10 cellular contexts compared by ENCODE assay signal in the genomic region with DNA sequence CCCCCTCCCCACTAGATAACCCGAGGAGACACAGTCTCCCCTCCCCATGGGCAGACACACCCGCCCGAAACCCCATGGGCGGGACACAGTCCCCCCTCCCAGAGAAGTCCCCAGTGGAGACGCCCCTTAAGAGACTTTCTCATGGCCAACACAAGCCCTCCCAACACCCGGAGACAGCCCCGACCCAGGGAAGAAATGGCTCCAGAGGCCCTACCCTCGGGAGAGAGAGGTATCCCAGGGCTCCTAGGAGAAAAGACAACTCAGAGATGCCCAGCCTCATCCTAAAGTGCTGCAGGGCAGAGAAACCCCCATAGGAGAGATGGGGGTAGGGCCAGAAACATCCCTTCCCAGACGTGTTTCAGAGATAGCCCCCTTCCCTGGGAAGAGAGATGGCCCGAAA. TPM values are rescaled to one million over a fixed set of nuclear protein-coding genes. Genes with fewer than 3 reads are reported as not detected.
DNase-seq lines count a peak whose midpoint lies in the region; ATAC-seq, FAIRE-seq and TF ChIP-seq lines count a peak whose summit lies in the region.
"Had no signal": no experiment of that assay in that cellular context is flagged by ENCODE, and none has a peak within 500 bp of the region (broad histone marks: within the 10 kb centered on the region; RNA-seq: fewer than 3 reads in every experiment).

No MANE protein-coding gene starts in this region.

- peak overlapping the region; percentile 25 for H3K4me2 ChIP-seq in mesendoderm (ENCODE audit: low read length)

- no peaks in the 10 kb centered on the region for H3K27me3 ChIP-seq in heart left ventricle
- no peaks in the 10 kb centered on the region for H3K27me3 ChIP-seq in mesendoderm (ENCODE audit: insufficient read depth, low read length, poor library complexity)

- peaks cover 0 to 47% (median 30%) of the 10 kb centered on the region in 12 donors for H3K4me1 ChIP-seq in heart left ventricle
- peaks cover 15% of the 10 kb centered on the region for H3K4me1 ChIP-seq in mesendoderm (ENCODE audit: control insufficient read depth, low read depth, low read length)

- no peak overlapping the region for H4K5ac ChIP-seq in mesendoderm (ENCODE audit: low read length)

- no peak overlapping the region for H4K8ac ChIP-seq in mesendoderm (ENCODE audit: low read depth, low read length)

- H3K23ac ChIP-seq in mesendoderm (ENCODE audit: low read length): no peak overlapping the region

- no peaks in the 10 kb centered on the region for H3K79me1 ChIP-seq in mesendoderm (ENCODE audit: low read length)

- intact Hi-C loops in heart left ventricle (cut with DNase I): loop anchor here in 2 of 10 donors (2.0 kb wide), 1 partner anchor 24 kb away; no protein-coding TSS in a partner anchor
- intact Hi-C loops in Right ventricle myocardium superior (cut with DNase I): no loop called here

- peak overlapping the region; percentile 91 for H3K4ac ChIP-seq in mesendoderm (ENCODE audit: low read depth, low read length)

- H2BK15ac ChIP-seq in mesendoderm (replicated peaks; ENCODE audit: low read depth): no peak overlapping the region

- H3K4me3 ChIP-seq in heart left ventricle: peak overlapping the region in 11 of 12 donors; percentile 25 to 94 (median 75)
- H3K4me3 ChIP-seq in astrocyte of the spinal cord (ENCODE audit: low read depth, low read length): peak overlapping the region; percentile 60
- H3K4me3 ChIP-seq in mesendoderm (ENCODE audit: low read length): no peak overlapping the region

- TF ChIP-seq POLR2A in heart left ventricle (IDR thresholded peaks at IDR 0.05): no peak

- FAIRE-seq in urothelium cell line (lab: Jason Lieb, UNC): no peak
- FAIRE-seq: endometrium, G401.6 had no signal

- H2AK5ac ChIP-seq in mesendoderm (ENCODE audit: low read length): no peak overlapping the region

- H3K36me3 ChIP-seq in heart left ventricle (peaks cover 0 to 7% (median 0%) of the 10 kb centered on the region in 9 donors), mesendoderm (ENCODE audit: control insufficient read depth, insufficient read depth, low read length) (no peaks in the 10 kb centered on the region)

- no peak overlapping the region for H2BK5ac ChIP-seq in mesendoderm (ENCODE audit: low read length)

- peak overlapping the region; percentile 74 for H3K56ac ChIP-seq in mesendoderm (ENCODE audit: low read length)

- TF ChIP-seq CTCF in heart left ventricle (IDR thresholded peaks at IDR 0.05) (no peak), astrocyte of the spinal cord (IDR thresholded peaks at IDR 0.05; ENCODE audit: low read depth, low read length) (no peak)

- no peaks in the 10 kb centered on the region for H3K9me3 ChIP-seq in heart left ventricle

- peak overlapping the region; percentile 73 for H2BK120ac ChIP-seq in mesendoderm (ENCODE audit: low read depth, low read length)

- DNase-seq in heart left ventricle: no peak
- DNase-seq in Right ventricle myocardium superior: no peak
- DNase-seq in astrocyte of the spinal cord (ENCODE audit: low read depth, low spot score): no peak
- DNase-seq in mesendoderm: peak; percentile 70
- peak; percentile 19 for DNase-seq in urothelium cell line (ENCODE audit: low spot score)
- DNase-seq in ecto neural progenitor cell (ENCODE audit: low spot score): no peak
- DNase-seq in HT-29 (ENCODE audit: low spot score): no peak

- peak overlapping the region; percentile 72 to 99 (median 96) for H3K27ac ChIP-seq in heart left ventricle
- H3K27ac ChIP-seq in mesendoderm (ENCODE audit: low read depth, low read length): peak overlapping the region; percentile 33

- no peaks in the 10 kb centered on the region for H3K79me2 ChIP-seq in mesendoderm (ENCODE audit: control insufficient read depth, insufficient read depth, low read length)

- ATAC-seq in heart left ventricle (no peak), Right ventricle myocardium superior (ENCODE audit: poor library complexity) (no peak), HG02970 (IDR thresholded peaks at IDR 0.05; ENCODE audit: low FRiP score, unreplicated experiment) (no peak)

- 7 to 25% (median 14%) methylated on average over 4 to 10 of the region's 10 CpGs for WGBS in heart left ventricle, 4 donors
- no CpG with 5 or more reads among the region's 10 CpGs for WGBS in mesendoderm (ENCODE audit: extremely low coverage, insufficient coverage, low lambda C conversion rate)

- H3K9ac ChIP-seq in mesendoderm (ENCODE audit: low read length): peak overlapping the region; percentile 53

- peak overlapping the region; percentile 94 for H3K18ac ChIP-seq in mesendoderm (ENCODE audit: low read length)

- in situ Hi-C loops in astrocyte of the spinal cord (cut with HindIII; ENCODE audit: low sequenced_read_pairs): no loop called here

RNA-seq across cellular contexts. Expression of a gene that starts 27.4 kb away (rescaled TPM):
- 100 to 1,000 TPM in 1 of 9 donors, 10 to 100 TPM in 8; 10.2 to 106 (median 19.2) TPM for total RNA-seq in heart left ventricle
- polyA plus RNA-seq in heart left ventricle: 10 to 100 TPM; 13.5 to 25.8 TPM
- total RNA-seq in Right ventricle myocardium superior: 15.8 TPM
- 11.8 TPM for polyA plus RNA-seq in mesendoderm (2013, experiment 1 of 2)
- polyA plus RNA-seq in mesendoderm (2013, experiment 2 of 2): 12.2 TPM
- 108 and 131 TPM in 2 replicates for total RNA-seq in HT-29 (2014; rRNA removed; shearing (Covaris generic))

Comparison
In these comparisons a context has a peak if more than half of its experiments do, and no peak if none do; other contexts are left out.
1. DNase-seq: peak in mesendoderm (single experiment) and urothelium cell line (single experiment); none in heart left ventricle (0 of 5), Right ventricle myocardium superior (single experiment), astrocyte of the spinal cord (single experiment), ecto neural progenitor cell (single experiment) and HT-29 (single experiment).